Comparison of ENCODE assay signal across 16 cellular contexts in the genomic region with DNA sequence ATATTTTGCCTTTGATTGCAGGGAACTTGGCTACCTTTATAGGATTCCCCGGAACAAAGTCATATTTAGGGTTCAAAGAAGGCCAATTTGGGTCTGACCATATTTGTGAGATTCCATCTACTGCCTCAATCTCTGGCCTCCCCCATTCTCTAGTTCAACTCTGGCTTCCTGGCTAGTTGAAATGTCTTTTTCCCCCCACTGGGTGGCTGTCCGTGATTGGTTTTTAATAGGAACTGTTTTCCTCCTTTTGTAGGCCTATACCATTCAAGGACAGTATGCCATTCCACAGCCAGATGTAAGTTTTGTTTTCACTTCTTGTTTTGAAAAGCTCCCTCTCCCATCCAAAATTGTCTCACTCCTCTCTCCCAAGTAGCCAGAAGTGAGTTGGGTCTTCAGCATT. TPM values are rescaled to one million over a fixed set of nuclear protein-coding genes. Genes with fewer than 3 reads are reported as not detected.
A peak's percentile ranks its signal among the peaks of the same experiment; 100 is the strongest.
DNase-seq lines count a peak whose midpoint lies in the region; ATAC-seq and TF ChIP-seq lines count a peak whose summit lies in the region.
"Had no signal": no experiment of that assay in that cellular context is flagged by ENCODE, and none has a peak within 500 bp of the region (broad histone marks: within the 10 kb centered on the region; RNA-seq: fewer than 3 reads in every experiment).

No MANE protein-coding gene starts in this region.

- H3K9ac ChIP-seq in adipocyte (ENCODE audit: low read length) = peak overlapping the region; percentile 44
- H3K9ac ChIP-seq in skeletal muscle tissue (ENCODE audit: low read depth in 1 of 3, low read length in 3 of 3) = peak overlapping the region in 2 of 3 donors; percentile 2 to 43

- H3K9me3 ChIP-seq in heart left ventricle (no peaks in the 10 kb centered on the region), adipocyte (ENCODE audit: control insufficient read depth, low read length) (no peaks in the 10 kb centered on the region), skeletal muscle tissue (ENCODE audit: control insufficient read depth in 3 of 3, low read length in 3 of 3) (no peaks in the 10 kb centered on the region)
- H3K9me3 ChIP-seq: body of pancreas, mucosa of descending colon, tibial nerve had no signal

- H3K4me1 ChIP-seq in heart left ventricle (peaks cover 5 to 82% (median 54%) of the 10 kb centered on the region in 12 donors), adipocyte (ENCODE audit: control insufficient read depth, insufficient read depth, low read length) (peaks cover 35% of the 10 kb centered on the region), skeletal muscle tissue (ENCODE audit: control insufficient read depth in 3 of 3, insufficient read depth in 3 of 3, low read length in 3 of 3) (peaks cover 78 to 86% (median 81%) of the 10 kb centered on the region in 3 donors)
- H3K4me1 ChIP-seq: body of pancreas had no signal

- H3K4me3 ChIP-seq in heart left ventricle (no peak overlapping the region), adipocyte (ENCODE audit: low read length) (no peak overlapping the region), skeletal muscle tissue (ENCODE audit: low read length in 3 of 3) (no peak overlapping the region)
- H3K4me3 ChIP-seq: body of pancreas, mucosa of descending colon, PC-9, tibial nerve had no signal

- H3K27ac ChIP-seq in heart left ventricle (peak overlapping the region in 9 of 12 donors; percentile 2 to 60 (median 42)), skeletal muscle tissue (ENCODE audit: low read depth, low read length) (peak overlapping the region; percentile 61)
- H3K27ac ChIP-seq: body of pancreas, PC-9, tibial nerve had no signal

- intact Hi-C loops in heart left ventricle (cut with DNase I) (no loop called here), Right ventricle myocardium inferior (cut with DNase I) (no loop called here)

- no peak for TF ChIP-seq CTCF in heart left ventricle (IDR thresholded peaks at IDR 0.05)

- WGBS in heart left ventricle, 4 donors = 46 to 56% (median 54%) methylated on average over 2 of the region's 2 CpGs

- H3K36me3 ChIP-seq in heart left ventricle (peaks cover 8 to 100% (median 100%) of the 10 kb centered on the region in 9 donors), adipocyte (ENCODE audit: control insufficient read depth, insufficient read depth, low read length, severe bottlenecking) (peaks cover 99% of the 10 kb centered on the region), skeletal muscle tissue (ENCODE audit: control insufficient read depth in 3 of 3, insufficient read depth in 3 of 3, low read length in 3 of 3) (peaks cover 79 to 93% (median 92%) of the 10 kb centered on the region in 3 donors)

- H3K27me3 ChIP-seq in heart left ventricle (no peaks in the 10 kb centered on the region), adipocyte (replicated peaks; ENCODE audit: control insufficient read depth, insufficient read depth, low read length) (no peaks in the 10 kb centered on the region), skeletal muscle tissue (ENCODE audit: control insufficient read depth in 3 of 3, insufficient read depth in 3 of 3, low read length in 3 of 3) (no peaks in the 10 kb centered on the region)
- H3K27me3 ChIP-seq: body of pancreas, tibial nerve had no signal

- DNase-seq in heart left ventricle (no peak), Right ventricle myocardium inferior (ENCODE audit: missing footprints) (no peak), adipocyte (ENCODE audit: low read depth) (no peak), NCI-H2029 treated with DMSO at 0.1 percent for 48 hours (lab: John Stamatoyannopoulos, UW) (no peak), globus pallidus (ENCODE audit: low spot score) (no peak)
- DNase-seq: activated CD8-positive, alpha-beta memory T cell treated with anti-CD3 and anti-CD28 coated beads, Interleukin-2, amount 50 U/mL, for 48 hours; AML-193; body of pancreas; erythroblast; mucosa of descending colon; NCI-H2171; PC-9 had no signal

- no peak for TF ChIP-seq POLR2A in heart left ventricle (IDR thresholded peaks at IDR 0.05)

- no peak for ATAC-seq in heart left ventricle
- ATAC-seq in Right ventricle myocardium inferior = no peak
- ATAC-seq: body of pancreas, mucosa of descending colon, sciatic nerve had no signal

RNA-seq across cellular contexts. Expression of a gene that starts 13.8 kb away (rescaled TPM):
- total RNA-seq in heart left ventricle = 100 to 1,000 TPM; 293 to 642 (median 559) TPM
- 100 to 1,000 TPM; 290 to 343 TPM for polyA plus RNA-seq in heart left ventricle
- total RNA-seq in Right ventricle myocardium inferior = 494 TPM
- 281 TPM for total RNA-seq in skeletal muscle tissue

RNA-seq across cellular contexts. Expression of a gene that starts 24.1 kb away (rescaled TPM):
- total RNA-seq in heart left ventricle = 100 to 1,000 TPM in 1 of 9 donors, 10 to 100 TPM in 8; 25.7 to 100 (median 53.1) TPM
- 100 to 1,000 TPM in 1 of 2 donors, 10 to 100 TPM in 1; 39.5 to 121 TPM for polyA plus RNA-seq in heart left ventricle
- total RNA-seq in Right ventricle myocardium inferior = 59.4 TPM
- total RNA-seq in skeletal muscle tissue = 15.7 TPM

RNA-seq across cellular contexts. Expression of a gene that starts 33.6 kb away (rescaled TPM):
- total RNA-seq in heart left ventricle = 10 to 100 TPM in 2 of 9 donors, 1 to 10 TPM in 7; 3.3 to 12.6 (median 4.2) TPM
- 1 to 10 TPM; 4.5 to 6.5 TPM for polyA plus RNA-seq in heart left ventricle
- total RNA-seq in Right ventricle myocardium inferior = 5.6 TPM
- total RNA-seq in skeletal muscle tissue = 4.7 TPM

RNA-seq across cellular contexts. Expression of a gene that starts 35.4 kb away (rescaled TPM):
- total RNA-seq in heart left ventricle (10 to 100 TPM in 5 of 9 donors, 1 to 10 TPM in 4; 7.8 to 19.5 (median 10.1) TPM), Right ventricle myocardium inferior (10.9 TPM), skeletal muscle tissue (29.7 TPM)
- 10 to 100 TPM; 12.6 to 23.5 TPM for polyA plus RNA-seq in heart left ventricle

RNA-seq across cellular contexts. Expression of a gene that starts 41.6 kb away (rescaled TPM):
- total RNA-seq in heart left ventricle (not detected), Right ventricle myocardium inferior (not detected), skeletal muscle tissue (not detected)
- not detected for polyA plus RNA-seq in heart left ventricle
- total RNA-seq: body of pancreas, G401, mucosa of descending colon, PC-9, sciatic nerve, tibial nerve had no signal
